ENCODE assay signal across 32 cellular contexts in the genomic region with DNA sequence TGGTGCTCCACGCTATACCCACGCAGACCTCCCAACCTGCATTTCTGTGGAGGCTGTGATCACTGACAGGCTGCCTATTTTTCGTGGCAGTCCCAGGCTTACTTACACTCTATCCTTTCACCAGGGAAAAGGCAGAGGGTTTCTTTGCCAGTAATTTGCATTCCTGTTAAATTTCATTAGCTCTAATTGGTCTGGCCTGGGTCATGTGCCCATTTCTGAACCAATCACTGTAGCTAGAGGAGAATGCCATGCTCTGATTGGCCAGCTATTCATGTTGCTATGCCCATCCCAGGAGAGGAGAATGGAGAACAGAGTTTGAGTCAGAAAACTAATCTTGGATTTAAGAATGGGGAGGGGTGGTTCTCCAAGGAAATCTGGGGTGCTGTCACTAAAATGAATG. TPM values are rescaled to one million over a fixed set of nuclear protein-coding genes. Genes with fewer than 3 reads are reported as not detected.
A peak's percentile ranks its signal among the peaks of the same experiment; 100 is the strongest.
DNase-seq lines count a peak whose midpoint lies in the region; ATAC-seq, FAIRE-seq and TF ChIP-seq lines count a peak whose summit lies in the region.
"Had no signal": no experiment of that assay in that cellular context is flagged by ENCODE, and none has a peak within 500 bp of the region (broad histone marks: within the 10 kb centered on the region; RNA-seq: fewer than 3 reads in every experiment).

No MANE protein-coding gene starts in this region.

- TF ChIP-seq CTCF in K562 (IDR thresholded peaks at IDR 0.05 in 2 of 3, conservative IDR thresholded peaks at IDR 0.05 in 1 of 3; ENCODE audit: insufficient read depth in 2 of 3, low read depth in 1 of 3, low read length in 3 of 3) = no peak
- TF ChIP-seq CTCF in mammary epithelial cell (conservative IDR thresholded peaks at IDR 0.05 in 1 of 2, IDR thresholded peaks at IDR 0.05 in 1 of 2; ENCODE audit: extremely low read depth in 1 of 2, insufficient read depth in 1 of 2, low read depth in 1 of 2, low read length in 2 of 2) = no peak
- TF ChIP-seq CTCF in CD8-positive, alpha-beta T cell (IDR thresholded peaks at IDR 0.05) = no peak

- H3K9ac ChIP-seq in Karpas-422 (ENCODE audit: low read length) = no peak overlapping the region
- no peak overlapping the region for H3K9ac ChIP-seq in K562 (ENCODE audit: insufficient read depth in 1 of 2, low read depth in 2 of 2, low read length in 2 of 2)
- no peak overlapping the region for H3K9ac ChIP-seq in mammary epithelial cell (ENCODE audit: insufficient read depth, low read length)

- intact Hi-C loops in K562 (cut with micrococcal nuclease) = no loop called here
- intact Hi-C loops in mammary epithelial cell (cut with micrococcal nuclease) = no loop called here
- intact Hi-C loops in CD8-positive, alpha-beta T cell (cut with DNase I, micrococcal nuclease) = no loop called here

- H3K27ac ChIP-seq in Karpas-422 (ENCODE audit: low read length) (no peak overlapping the region), K562 (ENCODE audit: extremely low read depth, low read depth, low read length) (no peak overlapping the region), mammary epithelial cell (ENCODE audit: insufficient read depth, low read depth, low read length) (no peak overlapping the region)
- H3K27ac ChIP-seq in CD8-positive, alpha-beta T cell (ENCODE audit: low read depth, low read length) = no peak overlapping the region
- H3K27ac ChIP-seq: coronary artery, esophagus muscularis mucosa, hepatocyte, uterus had no signal

- no peaks in the 10 kb centered on the region for H3K4me1 Mint-ChIP-seq in CD8-positive, alpha-beta T cell (ENCODE audit: low read depth)
- H3K4me1 Mint-ChIP-seq: activated naive CD4-positive, alpha-beta T cell treated with anti-CD3 and anti-CD28 coated beads, Interleukin-2, amount 50 U/mL, for 24 hours; mesothelial cell of epicardium had no signal

- H3K9me3 ChIP-seq in Karpas-422 (ENCODE audit: low read length) = no peaks in the 10 kb centered on the region
- no peaks in the 10 kb centered on the region for H3K9me3 ChIP-seq in K562 (replicated peaks; ENCODE audit: control insufficient read depth, insufficient read depth, low read depth, low read length)
- H3K9me3 ChIP-seq in mammary epithelial cell (replicated peaks; ENCODE audit: insufficient read depth, low read length) = no peaks in the 10 kb centered on the region
- no peaks in the 10 kb centered on the region for H3K9me3 ChIP-seq in CD8-positive, alpha-beta T cell (ENCODE audit: low read length)
- H3K9me3 ChIP-seq: uterus had no signal

- no peak for FAIRE-seq in K562 (lab: Jason Lieb, UNC)

- CTCF ChIA-PET in K562 (lab: Yijun Ruan, JAX; ENCODE audit: low intra/inter-chr PET ratio) (no interaction called here), mammary epithelial cell (lab: Charles Lee; ENCODE audit: low non-redundant PET) (no interaction called here)
- CTCF ChIA-PET in CD8-positive, alpha-beta T cell (lab: Charles Lee) = interaction anchor here (0.6 kb wide), 1 partner anchor 133 kb away, joined by 3 read pairs; no protein-coding TSS in a partner anchor

- H3K4me2 ChIP-seq in Karpas-422 (ENCODE audit: low read depth, low read length, poor library complexity, severe bottlenecking) (no peak overlapping the region), K562 (ENCODE audit: insufficient read depth, low read length) (no peak overlapping the region), mammary epithelial cell (ENCODE audit: insufficient read depth, low read depth, low read length) (no peak overlapping the region)
- H3K4me2 ChIP-seq: hepatocyte had no signal

- H4K20me1 ChIP-seq in Karpas-422 (ENCODE audit: insufficient read depth, low read depth, low read length) = no peaks in the 10 kb centered on the region
- H4K20me1 ChIP-seq in K562 (replicated peaks; ENCODE audit: control insufficient read depth, insufficient read depth, low read length) = no peaks in the 10 kb centered on the region
- H4K20me1 ChIP-seq in mammary epithelial cell (ENCODE audit: insufficient read depth, low read length) = no peaks in the 10 kb centered on the region

- H3K27ac Mint-ChIP-seq in CD8-positive, alpha-beta T cell = no peak overlapping the region
- H3K27ac Mint-ChIP-seq: activated CD8-positive, alpha-beta T cell treated with anti-CD3 and anti-CD28 coated beads, Interleukin-2, amount 10 ng/mL, durations not matched to agents 7 days and 5 days; activated naive CD4-positive, alpha-beta T cell treated with anti-CD3 and anti-CD28 coated beads, Interleukin-2, amount 50 U/mL, for 24 hours; activated T-helper 2 cell treated with anti-CD3 and anti-CD28 coated beads, Interferon-gamma antibody, Interleukin-2, Interleukin-4, amounts not matched to agents 10 μg/mL and 5 μg/mL and 100 μg/mL, durations not matched to agents 14 hours and 24 hours and 36 hours; CD4-positive, alpha-beta T cell; mesothelial cell of epicardium; naive B cell had no signal

- peak; percentile 61; the same call in 2 of the 3 replicates for ATAC-seq in K562
- no peak for ATAC-seq in CD8-positive, alpha-beta T cell
- ATAC-seq: activated CD4-positive, CD25-positive, alpha-beta regulatory T cell treated with anti-CD3 and anti-CD28 coated beads, Interleukin-2, amount 50 U/mL, for 24 hours; activated CD8-positive, alpha-beta T cell treated with anti-CD3 and anti-CD28 coated beads, Interleukin-2, amount 10 ng/mL, durations not matched to agents 7 days and 5 days; left ventricle myocardium superior; stimulated activated naive CD8-positive, alpha-beta T cell treated with anti-CD3 and anti-CD28 coated beads, Interleukin-15, Interleukin-2, amounts not matched to agents 100 U/mL and 50 U/mL, for 24 hours had no signal

- H3K36me3 Mint-ChIP-seq in CD8-positive, alpha-beta T cell = no peaks in the 10 kb centered on the region
- H3K36me3 Mint-ChIP-seq: activated naive CD4-positive, alpha-beta T cell treated with anti-CD3 and anti-CD28 coated beads, Interleukin-2, amount 50 U/mL, for 24 hours; mesothelial cell of epicardium had no signal

- H3K36me3 ChIP-seq in Karpas-422 (ENCODE audit: insufficient read depth, low read length) (no peaks in the 10 kb centered on the region), K562 (ENCODE audit: control insufficient read depth, insufficient read depth, low read length) (no peaks in the 10 kb centered on the region), mammary epithelial cell (ENCODE audit: insufficient read depth, low read length) (no peaks in the 10 kb centered on the region)
- no peaks in the 10 kb centered on the region for H3K36me3 ChIP-seq in CD8-positive, alpha-beta T cell (ENCODE audit: insufficient read depth, low read length)
- H3K36me3 ChIP-seq: esophagus muscularis mucosa, uterus had no signal

- WGBS in K562 (ENCODE audit: insufficient coverage, low coverage, missing lambda C conversion rate) = 0% methylated on average over 3 of the region's 3 CpGs
- WGBS in mammary epithelial cell (ENCODE audit: low coverage, missing lambda C conversion rate) = 63% methylated on average over 3 of the region's 3 CpGs

- POLR2A ChIA-PET in K562 (lab: Yijun Ruan, JAX) = no interaction called here
- POLR2A ChIA-PET in CD8-positive, alpha-beta T cell (lab: Charles Lee) = no interaction called here

- in situ Hi-C loops in K562 (cut with MboI) (no loop called here), mammary epithelial cell (cut with MboI; ENCODE audit: low sequenced_read_pairs in 2 of 2) (no loop called here)

- no peak overlapping the region for H3K4me3 Mint-ChIP-seq in CD8-positive, alpha-beta T cell
- H3K4me3 Mint-ChIP-seq: activated CD8-positive, alpha-beta T cell treated with anti-CD3 and anti-CD28 coated beads, Interleukin-2, amount 10 ng/mL, durations not matched to agents 7 days and 5 days; activated naive CD4-positive, alpha-beta T cell treated with anti-CD3 and anti-CD28 coated beads, Interleukin-2, amount 50 U/mL, for 24 hours; CD4-positive, alpha-beta T cell; mesothelial cell of epicardium; naive B cell had no signal

- no peaks in the 10 kb centered on the region for H3K9me1 ChIP-seq in K562 (ENCODE audit: control insufficient read depth, insufficient read depth, low read length)

- H3K27me3 ChIP-seq in Karpas-422 (ENCODE audit: low read length) (0 out of 2 replicates have a peak, but pooled peaks cover 2% of the 10 kb centered on the region), K562 (ENCODE audit: control insufficient read depth in 2 of 2, insufficient read depth in 2 of 2, low read length in 2 of 2) (no peaks in the 10 kb centered on the region), mammary epithelial cell (ENCODE audit: insufficient read depth, low read length) (no peaks in the 10 kb centered on the region)
- peaks cover 3% of the 10 kb centered on the region for H3K27me3 ChIP-seq in CD8-positive, alpha-beta T cell (ENCODE audit: insufficient read depth, low read length)
- H3K27me3 ChIP-seq: hepatocyte, uterus had no signal

- dilution Hi-C loops in mammary epithelial cell (cut with HindIII; ENCODE audit: low sequenced_read_pairs) = no loop called here

- BruUV-seq in K562 (replicated peaks; lab: Mats Ljungman, UMichigan) = no TSS peak
- no TSS peak for BruUV-seq in mammary epithelial cell (replicated peaks; lab: Mats Ljungman, UMichigan)

- no peak for TF ChIP-seq EP300 in K562 (IDR thresholded peaks at IDR 0.05; ENCODE audit: low read length)

- H3K9me2 ChIP-seq in Karpas-422 (replicated peaks; ENCODE audit: insufficient read depth, low read length) = no peaks in the 10 kb centered on the region

- DNase-seq in NCI-H524 (lab: John Stamatoyannopoulos, UW) = peak; percentile 13 to 47
- no peak for DNase-seq in NCI-H524 treated with DMSO at 0.1 percent for 48 hours (lab: John Stamatoyannopoulos, UW)
- DNase-seq in Karpas-422 = peak; percentile 65
- DNase-seq in K562 (ENCODE audit: extremely low read depth in 1 of 4, low spot score in 3 of 4) = peak in 2 of 4 experiments; percentile 7 to 9
- DNase-seq in superior temporal gyrus (ENCODE audit: extremely low spot score) = peak; percentile 13
- no peak for DNase-seq in mammary epithelial cell
- no peak for DNase-seq in kidney glomerular epithelial cell (lab: John Stamatoyannopoulos, UW)
- DNase-seq in CD8-positive, alpha-beta T cell = no peak
- DNase-seq: 8988T; activated CD8-positive, alpha-beta T cell treated with anti-CD3 and anti-CD28 coated beads, Interleukin-2, amount 10 ng/mL, durations not matched to agents 7 days and 5 days; CD4-positive, alpha-beta T cell; foreskin melanocyte; GOT3; KG1; left ventricle myocardium superior; naive B cell; NCI-H146; NCI-H510A; SIG-M5; stimulated activated naive CD8-positive, alpha-beta T cell treated with anti-CD3 and anti-CD28 coated beads, Interleukin-15, Interleukin-2, amounts not matched to agents 100 U/mL and 50 U/mL, for 24 hours; uterus had no signal

- H2AFZ ChIP-seq in Karpas-422 (ENCODE audit: low read length) (no peak overlapping the region), K562 (ENCODE audit: low read depth, low read length) (no peak overlapping the region), mammary epithelial cell (ENCODE audit: low read depth, low read length) (no peak overlapping the region)
- H2AFZ ChIP-seq: hepatocyte had no signal

- no peaks in the 10 kb centered on the region for H3K9me3 Mint-ChIP-seq in CD8-positive, alpha-beta T cell
- H3K9me3 Mint-ChIP-seq: activated naive CD4-positive, alpha-beta T cell treated with anti-CD3 and anti-CD28 coated beads, Interleukin-2, amount 50 U/mL, for 24 hours; activated T-helper 2 cell treated with anti-CD3 and anti-CD28 coated beads, Interferon-gamma antibody, Interleukin-2, Interleukin-4, amounts not matched to agents 10 μg/mL and 5 μg/mL and 100 μg/mL, durations not matched to agents 14 hours and 24 hours and 36 hours; mesothelial cell of epicardium had no signal

- H3K27me3 Mint-ChIP-seq in CD8-positive, alpha-beta T cell (ENCODE audit: low read depth) = peaks cover 31% of the 10 kb centered on the region

- H3K4me1 ChIP-seq in Karpas-422 (ENCODE audit: low read length) (no peaks in the 10 kb centered on the region), K562 (replicated peaks in 1 of 2; ENCODE audit: control insufficient read depth in 2 of 2, insufficient read depth in 2 of 2, low read length in 2 of 2) (no peaks in the 10 kb centered on the region), mammary epithelial cell (ENCODE audit: insufficient read depth, low read length) (no peaks in the 10 kb centered on the region)
- H3K4me1 ChIP-seq in CD8-positive, alpha-beta T cell (ENCODE audit: insufficient read depth, low read length) = no peaks in the 10 kb centered on the region
- H3K4me1 ChIP-seq: esophagus muscularis mucosa, uterus had no signal

- TF ChIP-seq RAD21 in K562 (CRISPR knock-in tag; conservative IDR thresholded peaks at IDR 0.05 in 1 of 2, IDR thresholded peaks at IDR 0.05 in 1 of 2) = no peak

- TF ChIP-seq POLR2A in K562 (conservative IDR thresholded peaks at IDR 0.05) = no peak

- no peaks in the 10 kb centered on the region for H3K79me2 ChIP-seq in Karpas-422 (ENCODE audit: low read length)
- no peaks in the 10 kb centered on the region for H3K79me2 ChIP-seq in K562 (ENCODE audit: control insufficient read depth, insufficient read depth, low read length)
- H3K79me2 ChIP-seq in mammary epithelial cell (ENCODE audit: insufficient read depth, low read length) = no peaks in the 10 kb centered on the region
- H3K79me2 ChIP-seq: hepatocyte had no signal

- H3K4me3 ChIP-seq in Karpas-422 (ENCODE audit: low read length) (no peak overlapping the region), K562 (no peak overlapping the region), mammary epithelial cell (replicated peaks in 1 of 3; ENCODE audit: insufficient read depth in 1 of 3, low read depth in 2 of 3, low read length in 3 of 3) (no peak overlapping the region)
- H3K4me3 ChIP-seq in CD8-positive, alpha-beta T cell (ENCODE audit: low read depth, low read length) = no peak overlapping the region
- H3K4me3 ChIP-seq: coronary artery, esophagus muscularis mucosa, hepatocyte, uterus had no signal

RNA-seq across cellular contexts. Expression of a gene that starts 43.2 kb away (rescaled TPM):
- not detected in 2 replicates for total RNA-seq in Karpas-422 (2014; rRNA removed; shearing (Covaris generic); ENCODE audit: low replicate concordance)
- not detected in 2 replicates for total RNA-seq in K562 (2011; cell fraction: chromatin; rRNA removed; ENCODE audit: low replicate concordance)
- total RNA-seq in K562 (2011; cell fraction: nucleolus; rRNA removed) = not detected in 2 replicates
- not detected in 2 replicates for total RNA-seq in K562 (2011; cell fraction: nucleoplasm; rRNA removed)
- total RNA-seq in K562 (2014; rRNA removed) (not detected in 2 replicates), K562 (2014; rRNA removed; fragmentation: Illumina TruSeq; extraction: Trizol) (not detected in 2 replicates), K562 (2015; rRNA removed; fragmentation: Illumina TruSeq; extraction: Trizol) (not detected in 2 replicates), K562 (2021) (not detected in 2 replicates), mammary epithelial cell (not detected)
- polyA plus RNA-seq in K562 (2011; rRNA removed) (not detected in 2 replicates), K562 (2014; fragmentation: Illumina TruSeq; extraction: Trizol) (not detected in 2 replicates), K562 (2014; fragmentation: Nextera tagmentation; extraction: Ambion mirVana) (not detected), K562 (2014; rRNA removed) (not detected in 2 replicates), mammary epithelial cell (not detected)
- not detected in 2 replicates for polyA plus RNA-seq in K562 (2011; cell fraction: cytosol; rRNA removed)
- not detected in 2 replicates for polyA plus RNA-seq in K562 (2011; cell fraction: nucleus; rRNA removed)
- not detected in 2 replicates for polyA plus RNA-seq in K562 (2012)
- polyA minus RNA-seq in K562 (2011; rRNA and poly(A)+ RNA removed) = not detected in 2 replicates
- not detected in 2 replicates for polyA minus RNA-seq in K562 (2011; cell fraction: cytosol; rRNA and poly(A)+ RNA removed)
- polyA minus RNA-seq in K562 (2011; cell fraction: nucleus; rRNA and poly(A)+ RNA removed) = not detected in 2 replicates
- not detected for polyA minus RNA-seq in mammary epithelial cell
- not detected for total RNA-seq in CD8-positive, alpha-beta T cell
- total RNA-seq: activated CD8-positive, alpha-beta T cell treated with anti-CD3 and anti-CD28 coated beads, Interleukin-2, amount 10 ng/mL, durations not matched to agents 7 days and 5 days; activated T-helper 2 cell treated with anti-CD3 and anti-CD28 coated beads, Interferon-gamma antibody, Interleukin-2, Interleukin-4, amounts not matched to agents 10 μg/mL and 5 μg/mL and 100 μg/mL, durations not matched to agents 14 hours and 24 hours and 36 hours; CD4-positive, alpha-beta T cell; G401; left ventricle myocardium superior; mesothelial cell of epicardium; pulmonary artery endothelial cell; skeletal muscle tissue; T-helper 1 cell treated with Interleukin-12 subunit alpha and Interleukin-12 subunit beta and Interleukin-4 antibody, amounts not matched to agents 30 ng/mL and 1 ng/mL, for 36 hours had no signal
- polyA plus RNA-seq: hepatocyte had no signal

Comparison
In these comparisons a context has a peak if more than half of its experiments do, and no peak if none do; other contexts are left out.
1. DNase-seq: peak in NCI-H524 (2 of 2), Karpas-422 (single experiment) and superior temporal gyrus (single experiment); none in NCI-H524 treated with DMSO at 0.1 percent for 48 hours (single experiment), mammary epithelial cell (single experiment), kidney glomerular epithelial cell (single experiment) and CD8-positive, alpha-beta T cell (0 of 7).